8 cellular contexts compared by ENCODE assay signal in the genomic region with DNA sequence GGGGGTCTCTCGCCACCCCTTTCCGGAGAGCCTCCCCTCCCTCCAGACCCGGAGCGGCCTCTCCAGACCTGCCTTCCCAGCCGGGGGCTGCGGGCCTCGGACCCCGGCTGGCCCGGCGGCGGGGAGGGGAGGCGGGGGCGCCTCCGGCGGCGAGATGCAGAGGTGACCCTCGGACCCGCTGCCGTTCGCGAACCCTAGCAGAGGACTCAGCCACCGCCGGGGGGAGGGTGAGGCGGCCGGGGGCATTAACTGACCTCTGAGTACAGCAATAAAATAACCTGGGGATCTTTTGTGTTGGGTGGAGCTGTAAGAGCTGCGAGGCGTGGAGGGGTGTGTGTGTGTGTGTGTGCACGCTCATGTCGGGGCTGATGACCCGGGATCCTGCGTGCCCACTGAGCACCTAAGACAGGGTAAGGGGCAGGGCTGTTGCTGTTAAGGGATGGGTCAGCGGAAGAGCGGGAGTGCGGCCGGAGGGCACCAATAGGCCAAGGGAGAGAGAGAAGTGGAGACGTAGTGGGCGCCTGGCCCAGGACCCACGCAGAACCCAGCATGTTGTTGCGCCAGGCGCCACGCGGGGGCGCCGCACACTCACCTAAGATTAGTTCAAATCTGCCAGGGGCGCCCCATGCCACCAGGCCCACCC. TPM values are rescaled to one million over a fixed set of nuclear protein-coding genes. Genes with fewer than 3 reads are reported as not detected.
A peak's percentile ranks its signal among the peaks of the same experiment; 100 is the strongest.
DNase-seq lines count a peak whose midpoint lies in the region; TF ChIP-seq lines count a peak whose summit lies in the region.

No MANE protein-coding gene starts in this region.

- peak overlapping the region; percentile 58 for H3K4me3 ChIP-seq in WERI-Rb-1 (ENCODE audit: low read depth, low read length)

- H3K27me3 Mint-ChIP-seq in CD14-positive monocyte (ENCODE audit: low read depth in 3 of 3) (peaks cover 64 to 90% (median 85%) of the 10 kb centered on the region in 3 donors), IgD-negative memory B cell (peaks cover 40% of the 10 kb centered on the region), MCF 10A (ENCODE audit: insufficient read depth, unreplicated experiment) (peaks cover 61% of the 10 kb centered on the region)

- H3K4me3 Mint-ChIP-seq in CD14-positive monocyte, result peak overlapping the region; percentile 59 to 92
- peak overlapping the region; percentile 70 to 91 (median 83) for H3K4me3 Mint-ChIP-seq in IgD-negative memory B cell
- peak overlapping the region; percentile 35 for H3K4me3 Mint-ChIP-seq in MCF 10A (ENCODE audit: unreplicated experiment)

- H3K27me3 ChIP-seq in WERI-Rb-1 (ENCODE audit: insufficient read depth, low read depth, severe bottlenecking), result peaks cover 15% of the 10 kb centered on the region

- H3K36me3 Mint-ChIP-seq in CD14-positive monocyte, result peaks cover 0 to 2% of the 10 kb centered on the region in 2 donors
- H3K36me3 Mint-ChIP-seq in IgD-negative memory B cell, result no peaks in the 10 kb centered on the region
- no peaks in the 10 kb centered on the region for H3K36me3 Mint-ChIP-seq in MCF 10A (ENCODE audit: insufficient read depth, unreplicated experiment)

- H3K9me3 Mint-ChIP-seq in CD14-positive monocyte, result peaks cover 0 to 12% (median 5%) of the 10 kb centered on the region in 7 donors
- no peaks in the 10 kb centered on the region for H3K9me3 Mint-ChIP-seq in IgD-negative memory B cell
- no peaks in the 10 kb centered on the region for H3K9me3 Mint-ChIP-seq in MCF 10A (ENCODE audit: unreplicated experiment)

- no peak for DNase-seq in CD14-positive monocyte (ENCODE audit: low spot score)
- DNase-seq in WERI-Rb-1, result peak; percentile 83
- DNase-seq in MCF 10A (ENCODE audit: unreplicated experiment), result peak; percentile 61
- peak; percentile 75 for DNase-seq in islet precursor cell
- DNase-seq in stimulated activated CD4-positive, alpha-beta T cell treated with anti-CD3 and anti-CD28 coated beads, Interleukin-1b, Interleukin-23, amount 100 ng/mL, for 48 hours, result peak; percentile 38
- no peak for DNase-seq in GF-D8 (lab: John Stamatoyannopoulos, UW)
- no peak for DNase-seq in HPDE6-E6E7 (ENCODE audit: extremely low spot score)

- BruUV-seq in MCF 10A (replicated peaks; lab: Mats Ljungman, UMichigan), result no TSS peak

- CTCF ChIA-PET in MCF 10A (lab: Yijun Ruan, JAX), result interaction anchor here (0.5 to 20.9 kb wide), 20 partner anchors 12 to 283 kb away, joined by 3 to 396 read pairs (median 6); a partner anchor contains a TSS

- H3K27ac ChIP-seq in WERI-Rb-1, result no peak overlapping the region; the same call in 1 of the 2 replicates

- peak; percentile 95 for TF ChIP-seq CTCF in CD14-positive monocyte (IDR thresholded peaks at IDR 0.05)
- peak; percentile 94 for TF ChIP-seq CTCF in WERI-Rb-1 (IDR thresholded peaks at IDR 0.05; ENCODE audit: low read depth, low read length)
- TF ChIP-seq CTCF in MCF 10A (IDR thresholded peaks at IDR 0.05; ENCODE audit: unreplicated experiment), result peak; percentile 91

- POLR2A ChIA-PET in MCF 10A (lab: Yijun Ruan, JAX), result interaction anchor here (0.6 kb wide), 1 partner anchor 288 kb away, joined by 3 read pairs; no protein-coding TSS in a partner anchor

- H3K9me3 ChIP-seq in WERI-Rb-1 (ENCODE audit: severe bottlenecking), result no peaks in the 10 kb centered on the region

- H3K36me3 ChIP-seq in WERI-Rb-1, result no peaks in the 10 kb centered on the region

- H3K4me1 Mint-ChIP-seq in CD14-positive monocyte (peaks cover 10% of the 10 kb centered on the region), IgD-negative memory B cell (peaks cover 8 to 11% (median 9%) of the 10 kb centered on the region in 3 donors), MCF 10A (ENCODE audit: insufficient read depth, unreplicated experiment) (peaks cover 12% of the 10 kb centered on the region)

- H3K27ac Mint-ChIP-seq in CD14-positive monocyte, result no peak overlapping the region
- peak overlapping the region in 2 of 3 donors; percentile 55 to 69 for H3K27ac Mint-ChIP-seq in IgD-negative memory B cell
- H3K27ac Mint-ChIP-seq in MCF 10A (ENCODE audit: low read depth, unreplicated experiment), result no peak overlapping the region

- intact Hi-C loops in CD14-positive monocyte (cut with micrococcal nuclease) (loop anchor here (2.0 to 10.0 kb wide), 5 partner anchors 31 to 102 kb away; a partner anchor contains a TSS), MCF 10A (cut with micrococcal nuclease) (loop anchor here (1.0 kb wide), 1 partner anchor 53 kb away; no protein-coding TSS in a partner anchor)

RNA-seq across cellular contexts. Expression of a gene that starts 6.3 kb away (rescaled TPM):
- not detected for polyA plus RNA-seq in CD14-positive monocyte
- polyA plus RNA-seq in IgD-negative memory B cell, result not detected
- not detected in 2 replicates for total RNA-seq in MCF 10A (2022)

RNA-seq across cellular contexts. Expression of a gene that starts 16.4 kb away (rescaled TPM):
- polyA plus RNA-seq in CD14-positive monocyte (not detected), IgD-negative memory B cell (not detected)
- total RNA-seq in MCF 10A (2022), result 0.37 TPM in 1 of 2 replicates, not detected in the other

RNA-seq across cellular contexts. Expression of a gene that starts 24.3 kb away (rescaled TPM):
- polyA plus RNA-seq in CD14-positive monocyte, result 1 to 10 TPM; 2.6 to 5.3 TPM
- 45.5 TPM for polyA plus RNA-seq in IgD-negative memory B cell
- total RNA-seq in MCF 10A (2022), result 67.3 and 107 TPM in 2 replicates

RNA-seq across cellular contexts. Expression of a gene that starts 34.0 kb away (rescaled TPM):
- polyA plus RNA-seq in CD14-positive monocyte, result 10 to 100 TPM; 54.9 to 81.7 TPM
- polyA plus RNA-seq in IgD-negative memory B cell, result 121 TPM
- 141 and 155 TPM in 2 replicates for total RNA-seq in MCF 10A (2022)

RNA-seq across cellular contexts. Expression of a gene that starts 46.0 kb away (rescaled TPM):
- polyA plus RNA-seq in CD14-positive monocyte (under 1 TPM in 1 of 2 donors, not detected in 1; 0.14 TPM), IgD-negative memory B cell (0.38 TPM)
- total RNA-seq in MCF 10A (2022), result not detected in 2 replicates

Comparison
In these comparisons a context has a peak if more than half of its experiments do, and no peak if none do; other contexts are left out.
1. DNase-seq: peak in WERI-Rb-1 (single experiment), MCF 10A (single experiment), islet precursor cell (single experiment) and stimulated activated CD4-positive, alpha-beta T cell treated with anti-CD3 and anti-CD28 coated beads, Interleukin-1b, Interleukin-23, amount 100 ng/mL, for 48 hours (single experiment); none in CD14-positive monocyte (single experiment), GF-D8 (single experiment) and HPDE6-E6E7 (single experiment).
2. H3K27ac Mint-ChIP-seq: peak in IgD-negative memory B cell (2 of 3); none in CD14-positive monocyte (0 of 7) and MCF 10A (single experiment).
3. Peak in every context shown above with its lines, with median percentiles within 50 percentile points of each other: H3K4me3 Mint-ChIP-seq and CTCF ChIP-seq.